17 cellular contexts compared by ENCODE assay signal in the genomic region with DNA sequence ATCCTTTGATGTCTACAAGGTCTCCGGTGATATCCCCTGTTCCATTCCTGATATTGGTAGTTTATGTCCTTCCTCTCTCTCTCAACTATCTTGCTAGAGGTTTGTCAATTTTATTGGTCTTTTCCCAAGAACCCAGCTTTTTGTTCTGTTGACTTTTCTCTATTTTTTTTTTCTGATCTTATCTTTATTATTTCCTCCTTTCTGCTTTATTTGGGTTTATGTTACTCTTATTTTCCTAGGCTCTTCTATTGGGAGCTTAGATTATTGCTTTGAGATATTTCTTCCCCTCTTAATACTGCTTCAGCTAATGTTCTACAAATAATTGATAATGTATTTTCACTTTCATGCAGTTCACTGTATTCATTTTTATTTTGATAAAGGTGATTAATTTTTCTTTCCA. TPM values are rescaled to one million over a fixed set of nuclear protein-coding genes. Genes with fewer than 3 reads are reported as not detected.
DNase-seq lines count a peak whose midpoint lies in the region; ATAC-seq and TF ChIP-seq lines count a peak whose summit lies in the region.
"Had no signal": no experiment of that assay in that cellular context is flagged by ENCODE, and none has a peak within 500 bp of the region (broad histone marks: within the 10 kb centered on the region; RNA-seq: fewer than 3 reads in every experiment).

No MANE protein-coding gene starts in this region.

- peak overlapping the region; percentile 71 for H3K4me2 ChIP-seq in PC-3 (ENCODE audit: low read length)
- H3K4me2 ChIP-seq: BLaER1 treated with 17β-estradiol and CSF1 and Interleukin-3, amounts not matched to agents 10 nM and 100 nM; KMS-11 had no signal

- no TSS peak for BruUV-seq in PC-3 (replicated peaks; lab: Mats Ljungman, UMichigan)

- intact Hi-C loops in PC-3 (cut with micrococcal nuclease), result loop anchor here (5.0 kb wide), 1 partner anchor 48 kb away; the partner anchor contains the start of gene ZFX

- H3K36me3 ChIP-seq in PC-3 (ENCODE audit: low read depth, low read length), result no peaks in the 10 kb centered on the region

- no peak for TF ChIP-seq POLR2A in GM18505 (IDR thresholded peaks at IDR 0.05; ENCODE audit: borderline replicate concordance, extremely low read depth, insufficient read depth, insufficient read length)

- POLR2A ChIA-PET in PC-3 (lab: Charles Lee; ENCODE audit: unreplicated experiment), result interaction anchor here (0.7 kb wide), 1 partner anchor 431 kb away, joined by 6 read pairs; the partner anchor contains the start of gene PRDX4

- H3K27ac Mint-ChIP-seq in activated T-cell treated with anti-CD3 and anti-CD28 coated beads, Interleukin-2, amount 50 U/mL, for 72 hours, result peak overlapping the region; percentile 86
- H3K27ac Mint-ChIP-seq in activated T-cell treated with anti-CD3 and anti-CD28 coated beads, Interleukin-2, amount 50 U/mL, for 24 hours, result no peak overlapping the region
- peak overlapping the region; percentile 92 for H3K27ac Mint-ChIP-seq in mesothelial cell of epicardium
- H3K27ac Mint-ChIP-seq: B cell; CD8-positive, alpha-beta T cell had no signal

- H3K9me3 Mint-ChIP-seq in activated T-cell treated with anti-CD3 and anti-CD28 coated beads, Interleukin-2, amount 50 U/mL, for 72 hours, result no peaks in the 10 kb centered on the region
- H3K9me3 Mint-ChIP-seq in activated T-cell treated with anti-CD3 and anti-CD28 coated beads, Interleukin-2, amount 50 U/mL, for 24 hours, result no peaks in the 10 kb centered on the region
- H3K9me3 Mint-ChIP-seq in mesothelial cell of epicardium, result no peaks in the 10 kb centered on the region
- H3K9me3 Mint-ChIP-seq: CD8-positive, alpha-beta T cell had no signal

- peaks cover 11% of the 10 kb centered on the region for H3K4me1 ChIP-seq in PC-3 (ENCODE audit: insufficient read depth, low read length)
- H3K4me1 ChIP-seq: BLaER1 treated with 17β-estradiol and CSF1 and Interleukin-3, amounts not matched to agents 10 nM and 100 nM had no signal

- DNase-seq in activated T-cell treated with anti-CD3 and anti-CD28 coated beads, Interleukin-2, amount 50 U/mL, for 72 hours, result no peak
- no peak for DNase-seq in activated T-cell treated with anti-CD3 and anti-CD28 coated beads, Interleukin-2, amount 50 U/mL, for 24 hours
- DNase-seq in PC-3 (no peak), mesothelial cell of epicardium (ENCODE audit: low spot score in 2 of 2, unreplicated experiment in 2 of 2) (no peak), SK-N-DZ (ENCODE audit: low spot score) (no peak)
- DNase-seq: Calu3; CD8-positive, alpha-beta T cell; DMS79 treated with DMSO at 0.1 percent for 48 hours; GOT3; H7 had no signal

- CTCF ChIA-PET in PC-3 (lab: Charles Lee), result no interaction called here

- peak overlapping the region in 1 of 2 donors; percentile 78 for H3K4me3 Mint-ChIP-seq in activated T-cell treated with anti-CD3 and anti-CD28 coated beads, Interleukin-2, amount 50 U/mL, for 72 hours
- no peak overlapping the region for H3K4me3 Mint-ChIP-seq in activated T-cell treated with anti-CD3 and anti-CD28 coated beads, Interleukin-2, amount 50 U/mL, for 24 hours
- no peak overlapping the region for H3K4me3 Mint-ChIP-seq in mesothelial cell of epicardium
- H3K4me3 Mint-ChIP-seq: B cell; CD8-positive, alpha-beta T cell had no signal

- H2AFZ ChIP-seq in PC-3 (ENCODE audit: low read length), result peak overlapping the region; percentile 69; the same call in 1 of the 2 replicates

- no peaks in the 10 kb centered on the region for H3K27me3 ChIP-seq in PC-3 (ENCODE audit: low read length)

- H3K9ac ChIP-seq in PC-3 (ENCODE audit: low read length), result no peak overlapping the region
- H3K9ac ChIP-seq: BLaER1 treated with 17β-estradiol and CSF1 and Interleukin-3, amounts not matched to agents 10 nM and 100 nM; KMS-11 had no signal

- TF ChIP-seq CTCF in PC-3 (conservative IDR thresholded peaks at IDR 0.05; ENCODE audit: low read depth, low read length), result no peak
- TF ChIP-seq CTCF in mesothelial cell of epicardium (IDR thresholded peaks at IDR 0.05; ENCODE audit: unreplicated experiment), result no peak

- H3K36me3 Mint-ChIP-seq in activated T-cell treated with anti-CD3 and anti-CD28 coated beads, Interleukin-2, amount 50 U/mL, for 72 hours (ENCODE audit: insufficient read depth in 2 of 2), result no peaks in the 10 kb centered on the region
- no peaks in the 10 kb centered on the region for H3K36me3 Mint-ChIP-seq in activated T-cell treated with anti-CD3 and anti-CD28 coated beads, Interleukin-2, amount 50 U/mL, for 24 hours (ENCODE audit: low read depth)
- no peaks in the 10 kb centered on the region for H3K36me3 Mint-ChIP-seq in mesothelial cell of epicardium

- H3K27me3 Mint-ChIP-seq in activated T-cell treated with anti-CD3 and anti-CD28 coated beads, Interleukin-2, amount 50 U/mL, for 72 hours (ENCODE audit: low read depth), result no peaks in the 10 kb centered on the region
- no peaks in the 10 kb centered on the region for H3K27me3 Mint-ChIP-seq in activated T-cell treated with anti-CD3 and anti-CD28 coated beads, Interleukin-2, amount 50 U/mL, for 24 hours
- no peaks in the 10 kb centered on the region for H3K27me3 Mint-ChIP-seq in mesothelial cell of epicardium (ENCODE audit: low read depth)
- H3K27me3 Mint-ChIP-seq: B cell had no signal

- H3K79me2 ChIP-seq in PC-3 (ENCODE audit: low read length), result no peaks in the 10 kb centered on the region

- H3K27ac ChIP-seq in PC-3 (ENCODE audit: low read length), result no peak overlapping the region
- H3K27ac ChIP-seq: 22Rv1; BLaER1 treated with 17β-estradiol and CSF1 and Interleukin-3, amounts not matched to agents 10 nM and 100 nM; KMS-11 had no signal

- H4K20me1 ChIP-seq in PC-3 (ENCODE audit: low read length), result no peaks in the 10 kb centered on the region
- H4K20me1 ChIP-seq: BLaER1 treated with 17β-estradiol and CSF1 and Interleukin-3, amounts not matched to agents 10 nM and 100 nM had no signal

- no peaks in the 10 kb centered on the region for H3F3A ChIP-seq in PC-3 (ENCODE audit: low read length, unreplicated experiment)

- no peak for ATAC-seq in activated T-cell treated with anti-CD3 and anti-CD28 coated beads, Interleukin-2, amount 50 U/mL, for 72 hours (replicated peaks in 1 of 2)
- no peak for ATAC-seq in PC-3
- no peak for ATAC-seq in GM18505 (IDR thresholded peaks at IDR 0.05; ENCODE audit: unreplicated experiment)
- no peak for ATAC-seq in HG02885 (IDR thresholded peaks at IDR 0.05; ENCODE audit: poor library complexity, unreplicated experiment)
- ATAC-seq: CD8-positive, alpha-beta T cell; HCT116 had no signal

- no peaks in the 10 kb centered on the region for H3K9me2 ChIP-seq in PC-3 (replicated peaks; ENCODE audit: low read length)

- no peaks in the 10 kb centered on the region for H3K9me3 ChIP-seq in PC-3 (ENCODE audit: low read length)
- H3K9me3 ChIP-seq: BLaER1 treated with 17β-estradiol and CSF1 and Interleukin-3, amounts not matched to agents 10 nM and 100 nM had no signal

- peak overlapping the region; percentile 26; the same call in 1 of the 2 replicates for H3K4me3 ChIP-seq in PC-3 (ENCODE audit: low read length)
- H3K4me3 ChIP-seq: BLaER1 treated with 17β-estradiol and CSF1 and Interleukin-3, amounts not matched to agents 10 nM and 100 nM had no signal

- H3K4me1 Mint-ChIP-seq in activated T-cell treated with anti-CD3 and anti-CD28 coated beads, Interleukin-2, amount 50 U/mL, for 72 hours (ENCODE audit: low read depth), result peaks cover 15% of the 10 kb centered on the region
- H3K4me1 Mint-ChIP-seq in activated T-cell treated with anti-CD3 and anti-CD28 coated beads, Interleukin-2, amount 50 U/mL, for 24 hours (ENCODE audit: low read depth), result peaks cover 15% of the 10 kb centered on the region
- H3K4me1 Mint-ChIP-seq in mesothelial cell of epicardium, result peaks cover 34% of the 10 kb centered on the region
- H3K4me1 Mint-ChIP-seq: B cell had no signal

RNA-seq across cellular contexts. Expression of gene EIF2S3, which starts 44.2 kb away (rescaled TPM):
- total RNA-seq in activated T-cell treated with anti-CD3 and anti-CD28 coated beads, Interleukin-2, amount 50 U/mL, for 72 hours, result 100 to 1,000 TPM; 320 to 443 TPM
- total RNA-seq in PC-3 (2014; rRNA removed) (178 and 201 TPM in 2 replicates), mesothelial cell of epicardium (460 to 475 TPM (median 474 TPM) in 3 replicates)
- polyA plus RNA-seq in SK-N-DZ (2014; cell fraction: cytosol; rRNA removed), result 175 and 208 TPM in 2 replicates
- polyA plus RNA-seq in SK-N-DZ (2014; cell fraction: nucleus; rRNA removed), result 176 and 247 TPM in 2 replicates

RNA-seq across cellular contexts. Expression of gene ZFX, which starts 50.6 kb away (rescaled TPM):
- 10 to 100 TPM; 47.2 to 78.6 TPM for total RNA-seq in activated T-cell treated with anti-CD3 and anti-CD28 coated beads, Interleukin-2, amount 50 U/mL, for 72 hours
- 21.0 and 25.9 TPM in 2 replicates for total RNA-seq in PC-3 (2014; rRNA removed)
- 131 to 145 TPM (median 143 TPM) in 3 replicates for total RNA-seq in mesothelial cell of epicardium
- polyA plus RNA-seq in SK-N-DZ (2014; cell fraction: cytosol; rRNA removed), result 14.3 and 19.9 TPM in 2 replicates
- polyA plus RNA-seq in SK-N-DZ (2014; cell fraction: nucleus; rRNA removed), result 6.9 and 10.0 TPM in 2 replicates
